ENCODE assay signal across 1 cellular context in the genomic region with DNA sequence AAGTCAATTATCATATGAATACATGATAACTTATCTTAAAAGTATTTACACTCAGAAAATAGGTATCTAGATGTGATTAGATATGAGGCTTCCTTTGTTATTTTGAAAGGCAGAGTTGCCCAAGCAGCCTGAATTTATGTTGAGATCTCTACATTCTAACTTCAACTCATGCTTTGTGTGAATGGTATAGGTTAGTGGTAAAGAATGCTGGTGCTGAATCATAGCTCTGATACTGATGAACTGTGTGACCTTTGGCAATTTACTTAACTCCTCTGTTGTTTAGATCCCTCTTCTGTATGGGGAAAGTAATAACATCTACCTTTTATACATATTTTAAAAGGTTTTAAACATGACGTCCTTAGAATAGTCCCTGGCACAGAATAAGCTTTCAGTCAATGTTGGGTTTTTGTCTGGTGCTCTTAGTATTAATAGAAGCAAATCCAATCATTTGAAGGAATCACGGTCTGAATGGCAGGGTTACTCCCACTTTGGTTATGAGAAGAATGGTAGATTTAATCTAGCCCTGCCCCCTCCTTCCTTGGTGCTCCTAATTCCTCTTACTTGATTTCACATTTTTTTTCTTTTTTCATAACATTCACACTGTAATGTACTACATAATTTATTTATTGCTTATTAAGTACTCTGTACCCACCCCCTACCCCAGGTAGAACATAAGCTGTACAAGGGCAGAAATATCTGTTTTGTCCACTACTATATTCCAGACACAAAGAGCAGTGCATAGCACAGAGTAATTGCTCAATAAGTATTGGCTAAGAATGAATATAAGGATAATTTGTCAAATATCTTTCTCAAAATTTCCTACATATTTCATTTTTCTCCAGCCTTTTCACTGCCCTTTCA.
TF ChIP-seq lines count a peak whose summit lies in the region.

No MANE protein-coding gene starts in this region.

TF ChIP-seq in H1, 55 proteins besides CTCF, POLR2A, EP300 and RAD21:
- TF ChIP-seq GTF2F1 (IDR thresholded peaks at IDR 0.05; ENCODE audit: borderline replicate concordance, low read depth, low read length) (no peak), BCL11A (IDR thresholded peaks at IDR 0.05; ENCODE audit: low read depth in 2 of 2, low read length in 2 of 2) (no peak), KDM4A (IDR thresholded peaks at IDR 0.05; ENCODE audit: low read depth, low read length, severe bottlenecking) (no peak), NANOG (IDR thresholded peaks at IDR 0.05; ENCODE audit: insufficient read depth, low read depth, low read length, poor library complexity, severe bottlenecking) (no peak), KDM1A (IDR thresholded peaks at IDR 0.05; ENCODE audit: borderline replicate concordance, low read length) (no peak), ATF2 (IDR thresholded peaks at IDR 0.05; ENCODE audit: low read length) (no peak), FOSL1 (IDR thresholded peaks at IDR 0.05; ENCODE audit: insufficient read depth, low read depth, low read length) (no peak), EZH2 (IDR thresholded peaks at IDR 0.05; ENCODE audit: low read depth, low read length, severe bottlenecking) (no peak), RFX5 (IDR thresholded peaks at IDR 0.05; ENCODE audit: borderline replicate concordance, low read depth, low read length) (no peak), JUND (IDR thresholded peaks at IDR 0.05; ENCODE audit: low read length) (no peak), SAP30 (IDR thresholded peaks at IDR 0.05; ENCODE audit: insufficient read depth, insufficient replicate concordance, low read length) (no peak), POLR2AphosphoS5 (IDR thresholded peaks at IDR 0.05; ENCODE audit: low read depth, low read length) (no peak), CTBP2 (IDR thresholded peaks at IDR 0.05; ENCODE audit: borderline replicate concordance, insufficient read depth, insufficient read length, low read length) (no peak), TEAD4 (IDR thresholded peaks at IDR 0.05; ENCODE audit: low read depth, low read length) (no peak)
- TF ChIP-seq, protein P1, sequence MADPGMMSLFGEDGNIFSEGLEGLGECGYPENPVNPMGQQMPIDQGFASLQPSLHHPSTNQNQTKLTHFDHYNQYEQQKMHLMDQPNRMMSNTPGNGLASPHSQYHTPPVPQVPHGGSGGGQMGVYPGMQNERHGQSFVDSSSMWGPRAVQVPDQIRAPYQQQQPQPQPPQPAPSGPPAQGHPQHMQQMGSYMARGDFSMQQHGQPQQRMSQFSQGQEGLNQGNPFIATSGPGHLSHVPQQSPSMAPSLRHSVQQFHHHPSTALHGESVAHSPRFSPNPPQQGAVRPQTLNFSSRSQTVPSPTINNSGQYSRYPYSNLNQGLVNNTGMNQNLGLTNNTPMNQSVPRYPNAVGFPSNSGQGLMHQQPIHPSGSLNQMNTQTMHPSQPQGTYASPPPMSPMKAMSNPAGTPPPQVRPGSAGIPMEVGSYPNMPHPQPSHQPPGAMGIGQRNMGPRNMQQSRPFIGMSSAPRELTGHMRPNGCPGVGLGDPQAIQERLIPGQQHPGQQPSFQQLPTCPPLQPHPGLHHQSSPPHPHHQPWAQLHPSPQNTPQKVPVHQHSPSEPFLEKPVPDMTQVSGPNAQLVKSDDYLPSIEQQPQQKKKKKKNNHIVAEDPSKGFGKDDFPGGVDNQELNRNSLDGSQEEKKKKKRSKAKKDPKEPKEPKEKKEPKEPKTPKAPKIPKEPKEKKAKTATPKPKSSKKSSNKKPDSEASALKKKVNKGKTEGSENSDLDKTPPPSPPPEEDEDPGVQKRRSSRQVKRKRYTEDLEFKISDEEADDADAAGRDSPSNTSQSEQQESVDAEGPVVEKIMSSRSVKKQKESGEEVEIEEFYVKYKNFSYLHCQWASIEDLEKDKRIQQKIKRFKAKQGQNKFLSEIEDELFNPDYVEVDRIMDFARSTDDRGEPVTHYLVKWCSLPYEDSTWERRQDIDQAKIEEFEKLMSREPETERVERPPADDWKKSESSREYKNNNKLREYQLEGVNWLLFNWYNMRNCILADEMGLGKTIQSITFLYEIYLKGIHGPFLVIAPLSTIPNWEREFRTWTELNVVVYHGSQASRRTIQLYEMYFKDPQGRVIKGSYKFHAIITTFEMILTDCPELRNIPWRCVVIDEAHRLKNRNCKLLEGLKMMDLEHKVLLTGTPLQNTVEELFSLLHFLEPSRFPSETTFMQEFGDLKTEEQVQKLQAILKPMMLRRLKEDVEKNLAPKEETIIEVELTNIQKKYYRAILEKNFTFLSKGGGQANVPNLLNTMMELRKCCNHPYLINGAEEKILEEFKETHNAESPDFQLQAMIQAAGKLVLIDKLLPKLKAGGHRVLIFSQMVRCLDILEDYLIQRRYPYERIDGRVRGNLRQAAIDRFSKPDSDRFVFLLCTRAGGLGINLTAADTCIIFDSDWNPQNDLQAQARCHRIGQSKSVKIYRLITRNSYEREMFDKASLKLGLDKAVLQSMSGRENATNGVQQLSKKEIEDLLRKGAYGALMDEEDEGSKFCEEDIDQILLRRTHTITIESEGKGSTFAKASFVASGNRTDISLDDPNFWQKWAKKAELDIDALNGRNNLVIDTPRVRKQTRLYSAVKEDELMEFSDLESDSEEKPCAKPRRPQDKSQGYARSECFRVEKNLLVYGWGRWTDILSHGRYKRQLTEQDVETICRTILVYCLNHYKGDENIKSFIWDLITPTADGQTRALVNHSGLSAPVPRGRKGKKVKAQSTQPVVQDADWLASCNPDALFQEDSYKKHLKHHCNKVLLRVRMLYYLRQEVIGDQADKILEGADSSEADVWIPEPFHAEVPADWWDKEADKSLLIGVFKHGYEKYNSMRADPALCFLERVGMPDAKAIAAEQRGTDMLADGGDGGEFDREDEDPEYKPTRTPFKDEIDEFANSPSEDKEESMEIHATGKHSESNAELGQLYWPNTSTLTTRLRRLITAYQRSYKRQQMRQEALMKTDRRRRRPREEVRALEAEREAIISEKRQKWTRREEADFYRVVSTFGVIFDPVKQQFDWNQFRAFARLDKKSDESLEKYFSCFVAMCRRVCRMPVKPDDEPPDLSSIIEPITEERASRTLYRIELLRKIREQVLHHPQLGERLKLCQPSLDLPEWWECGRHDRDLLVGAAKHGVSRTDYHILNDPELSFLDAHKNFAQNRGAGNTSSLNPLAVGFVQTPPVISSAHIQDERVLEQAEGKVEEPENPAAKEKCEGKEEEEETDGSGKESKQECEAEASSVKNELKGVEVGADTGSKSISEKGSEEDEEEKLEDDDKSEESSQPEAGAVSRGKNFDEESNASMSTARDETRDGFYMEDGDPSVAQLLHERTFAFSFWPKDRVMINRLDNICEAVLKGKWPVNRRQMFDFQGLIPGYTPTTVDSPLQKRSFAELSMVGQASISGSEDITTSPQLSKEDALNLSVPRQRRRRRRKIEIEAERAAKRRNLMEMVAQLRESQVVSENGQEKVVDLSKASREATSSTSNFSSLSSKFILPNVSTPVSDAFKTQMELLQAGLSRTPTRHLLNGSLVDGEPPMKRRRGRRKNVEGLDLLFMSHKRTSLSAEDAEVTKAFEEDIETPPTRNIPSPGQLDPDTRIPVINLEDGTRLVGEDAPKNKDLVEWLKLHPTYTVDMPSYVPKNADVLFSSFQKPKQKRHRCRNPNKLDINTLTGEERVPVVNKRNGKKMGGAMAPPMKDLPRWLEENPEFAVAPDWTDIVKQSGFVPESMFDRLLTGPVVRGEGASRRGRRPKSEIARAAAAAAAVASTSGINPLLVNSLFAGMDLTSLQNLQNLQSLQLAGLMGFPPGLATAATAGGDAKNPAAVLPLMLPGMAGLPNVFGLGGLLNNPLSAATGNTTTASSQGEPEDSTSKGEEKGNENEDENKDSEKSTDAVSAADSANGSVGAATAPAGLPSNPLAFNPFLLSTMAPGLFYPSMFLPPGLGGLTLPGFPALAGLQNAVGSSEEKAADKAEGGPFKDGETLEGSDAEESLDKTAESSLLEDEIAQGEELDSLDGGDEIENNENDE (IDR thresholded peaks at IDR 0.05; ENCODE audit: insufficient replicate concordance, low read length) = no peak
TF ChIP-seq in H1: peak in this region for 0.
